In the genomic region with DNA sequence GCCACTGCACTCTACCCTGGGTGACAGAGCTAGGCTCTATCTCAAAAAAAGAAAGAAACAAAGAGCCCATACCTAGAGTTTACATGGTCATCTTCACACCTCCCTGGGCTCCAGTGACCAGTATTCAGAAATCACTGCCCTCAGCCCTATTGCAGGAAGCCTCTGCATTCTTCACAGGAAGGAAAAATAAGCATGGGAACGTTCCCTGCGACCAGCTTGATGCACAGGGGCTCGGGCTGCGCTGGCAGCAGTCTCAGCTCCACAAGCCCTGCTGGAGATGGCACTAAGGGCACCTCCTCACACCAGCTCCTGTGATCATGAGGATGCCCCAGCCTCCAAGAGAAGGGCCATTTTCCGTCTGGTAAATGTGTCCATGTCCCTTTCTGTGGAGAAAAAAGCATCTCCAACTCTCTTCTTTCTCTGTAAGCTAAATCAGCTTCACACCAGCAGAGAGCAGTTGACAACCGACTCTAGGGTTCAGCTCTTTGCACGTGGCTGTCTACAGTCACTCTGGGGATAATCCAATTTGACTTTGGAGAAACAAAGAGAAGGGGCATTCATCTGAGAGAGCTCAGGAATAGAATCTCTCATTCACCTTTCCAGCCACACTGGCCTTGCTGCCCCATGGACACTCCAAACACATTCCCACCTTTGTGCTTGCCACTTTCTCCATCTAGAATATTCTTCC, we compare ENCODE assay signal across 18 cellular contexts. TPM values are rescaled to one million over a fixed set of nuclear protein-coding genes. Genes with fewer than 3 reads are reported as not detected.
A peak's percentile ranks its signal among the peaks of the same experiment; 100 is the strongest.
DNase-seq lines count a peak whose midpoint lies in the region; ATAC-seq and TF ChIP-seq lines count a peak whose summit lies in the region.
"Had no signal": no experiment of that assay in that cellular context is flagged by ENCODE, and none has a peak within 500 bp of the region (broad histone marks: within the 10 kb centered on the region; RNA-seq: fewer than 3 reads in every experiment).

No MANE protein-coding gene starts in this region.

- no peak for TF ChIP-seq EP300 in esophagus muscularis mucosa (IDR thresholded peaks at IDR 0.05)

- no peaks in the 10 kb centered on the region for H3K9me3 ChIP-seq in right cardiac atrium (ENCODE audit: control insufficient read depth, low read length)
- H3K9me3 ChIP-seq in esophagus muscularis mucosa = no peaks in the 10 kb centered on the region
- no peaks in the 10 kb centered on the region for H3K9me3 ChIP-seq in neural progenitor cell (ENCODE audit: low read depth)
- no peaks in the 10 kb centered on the region for H3K9me3 ChIP-seq in upper lobe of right lung
- H3K9me3 ChIP-seq: A549, Caco-2 had no signal

- peaks cover 19% of the 10 kb centered on the region for H3K36me3 Mint-ChIP-seq in neural progenitor cell

- no peak for DNase-seq in right cardiac atrium
- no peak for DNase-seq in Right ventricle myocardium superior
- no peak for DNase-seq in esophagus muscularis mucosa (ENCODE audit: extremely low spot score)
- peak; percentile 72 for DNase-seq in neural progenitor cell (ENCODE audit: low spot score)
- DNase-seq in upper lobe of right lung = no peak
- no peak for DNase-seq in T-helper 1 cell
- DNase-seq: Caco-2; CD4-positive, alpha-beta T cell; GDM1; KG1; NCI-H1105 treated with DMSO at 0.1 percent for 48 hours; NCI-H1694 treated with DMSO at 0.1 percent for 48 hours; SHP77 had no signal

- H3K9me3 Mint-ChIP-seq in neural progenitor cell = peaks cover 23% of the 10 kb centered on the region
- H3K9me3 Mint-ChIP-seq: CD4-positive, alpha-beta T cell had no signal

- TF ChIP-seq POLR2A in esophagus muscularis mucosa (IDR thresholded peaks at IDR 0.05; ENCODE audit: low read depth) = no peak

- no peaks in the 10 kb centered on the region for H3K27me3 ChIP-seq in right cardiac atrium (ENCODE audit: control insufficient read depth, insufficient read depth)
- H3K27me3 ChIP-seq in esophagus muscularis mucosa = no peaks in the 10 kb centered on the region
- H3K27me3 ChIP-seq in neural progenitor cell = no peaks in the 10 kb centered on the region
- no peaks in the 10 kb centered on the region for H3K27me3 ChIP-seq in upper lobe of right lung

- no peaks in the 10 kb centered on the region for H4K20me1 ChIP-seq in neural progenitor cell (ENCODE audit: low read depth)

- H3K27ac ChIP-seq in right cardiac atrium (ENCODE audit: low read length) = peak overlapping the region; percentile 0
- peak overlapping the region in 3 of 4 donors; percentile 9 to 21 (median 17) for H3K27ac ChIP-seq in esophagus muscularis mucosa (replicated peaks in 1 of 4)
- H3K27ac ChIP-seq in neural progenitor cell = no peak overlapping the region
- H3K27ac ChIP-seq in upper lobe of right lung = peak overlapping the region; percentile 11
- H3K27ac ChIP-seq: A549 had no signal

- H3K27me3 Mint-ChIP-seq in neural progenitor cell (ENCODE audit: insufficient read depth, low read depth) = peaks cover 3% of the 10 kb centered on the region

- intact Hi-C loops in right cardiac atrium (cut with DNase I) (no loop called here), Right ventricle myocardium superior (cut with DNase I) (no loop called here), esophagus muscularis mucosa (cut with DNase I) (no loop called here), upper lobe of right lung (cut with DNase I) (no loop called here)

- H3K4me1 ChIP-seq in right cardiac atrium (ENCODE audit: control insufficient read depth, insufficient read depth, low read length) = peaks cover 8% of the 10 kb centered on the region
- peaks cover 0 to 11% (median 7%) of the 10 kb centered on the region in 4 donors for H3K4me1 ChIP-seq in esophagus muscularis mucosa
- peaks cover 6% of the 10 kb centered on the region for H3K4me1 ChIP-seq in neural progenitor cell
- peaks cover 5% of the 10 kb centered on the region for H3K4me1 ChIP-seq in upper lobe of right lung
- H3K4me1 ChIP-seq: A549, Caco-2 had no signal

- TF ChIP-seq CTCF in esophagus muscularis mucosa (IDR thresholded peaks at IDR 0.05) (no peak), neural progenitor cell (IDR thresholded peaks at IDR 0.05) (no peak), upper lobe of right lung (IDR thresholded peaks at IDR 0.05) (no peak)

- 73% methylated on average over 7 of the region's 7 CpGs for WGBS in right cardiac atrium
- 80% methylated on average over 4 of the region's 7 CpGs for WGBS in esophagus muscularis mucosa

- no peak overlapping the region for H3K4me2 ChIP-seq in neural progenitor cell
- H3K4me2 ChIP-seq: A549 had no signal

- H3K27ac Mint-ChIP-seq in neural progenitor cell = no peak overlapping the region
- H3K27ac Mint-ChIP-seq: CD4-positive, alpha-beta T cell had no signal

- ATAC-seq in right cardiac atrium = no peak
- no peak for ATAC-seq in Right ventricle myocardium superior (ENCODE audit: poor library complexity)
- ATAC-seq in upper lobe of right lung = no peak
- no peak for ATAC-seq in GM19455 (IDR thresholded peaks at IDR 0.05; ENCODE audit: unreplicated experiment)
- ATAC-seq in HG03175 (IDR thresholded peaks at IDR 0.05; ENCODE audit: unreplicated experiment) = no peak
- ATAC-seq: A549 had no signal

- H3K4me1 Mint-ChIP-seq in neural progenitor cell = peaks cover 5% of the 10 kb centered on the region

- no peaks in the 10 kb centered on the region for H3F3A ChIP-seq in neural progenitor cell (ENCODE audit: low read depth)

- no peak overlapping the region for H3K4me3 ChIP-seq in right cardiac atrium (ENCODE audit: low read length)
- H3K4me3 ChIP-seq in esophagus muscularis mucosa = no peak overlapping the region
- no peak overlapping the region for H3K4me3 ChIP-seq in neural progenitor cell
- H3K4me3 ChIP-seq in upper lobe of right lung = no peak overlapping the region
- H3K4me3 ChIP-seq: A549 had no signal

- H3K9ac ChIP-seq in neural progenitor cell = no peak overlapping the region

- no peak overlapping the region for H2AFZ ChIP-seq in neural progenitor cell (replicated peaks)

- H3K4me3 Mint-ChIP-seq in neural progenitor cell = no peak overlapping the region
- H3K4me3 Mint-ChIP-seq: CD4-positive, alpha-beta T cell had no signal

- H3K36me3 ChIP-seq in esophagus muscularis mucosa = no peaks in the 10 kb centered on the region
- no peaks in the 10 kb centered on the region for H3K36me3 ChIP-seq in neural progenitor cell
- no peaks in the 10 kb centered on the region for H3K36me3 ChIP-seq in upper lobe of right lung

- H3K79me2 ChIP-seq in neural progenitor cell (ENCODE audit: low read depth) = no peaks in the 10 kb centered on the region

RNA-seq across cellular contexts. Expression of gene LDB2, which starts 33.1 kb away (rescaled TPM):
- total RNA-seq in right cardiac atrium = 10 to 100 TPM; 45.4 to 70.6 (median 56.8) TPM
- polyA plus RNA-seq in right cardiac atrium = 41.0 TPM
- total RNA-seq in Right ventricle myocardium superior = 18.5 TPM
- 10 to 100 TPM; 16.2 to 31.7 (median 22.4) TPM for total RNA-seq in esophagus muscularis mucosa
- total RNA-seq in neural progenitor cell (ENCODE audit: low replicate concordance) = 13.2 and 24.3 TPM in 2 replicates
- total RNA-seq in upper lobe of right lung = 139 TPM
- total RNA-seq: Caco-2; CD4-positive, alpha-beta T cell; NCI-H460; OCI-LY7 had no signal
- polyA plus RNA-seq: A549 had no signal
